ENCODE assay signal across 8 cellular contexts in genomic region chr2:238286551-238286950, GRCh38. TPM values are rescaled to one million over a fixed set of nuclear protein-coding genes. Genes with fewer than 3 reads are reported as not detected.
A peak's percentile ranks its signal among the peaks of the same experiment; 100 is the strongest.
DNase-seq lines count a peak whose midpoint lies in the region; ATAC-seq lines count a peak whose summit lies in the region.

No MANE protein-coding gene starts in this region.

- ATAC-seq in HG02678 (IDR thresholded peaks at IDR 0.05; ENCODE audit: unreplicated experiment) = no peak
- no peak for ATAC-seq in HG02798 (IDR thresholded peaks at IDR 0.05; ENCODE audit: poor library complexity, unreplicated experiment)

- DNase-seq in Daoy (ENCODE audit: low read depth) = peak; percentile 63
- DNase-seq in NCI-H446 (lab: John Stamatoyannopoulos, UW) = peak; percentile 4 to 64
- peak; percentile 33 for DNase-seq in dedifferentiated amniotic fluid mesenchymal stem cell (ENCODE audit: extremely low spot score)
- peak; percentile 72 for DNase-seq in mucosa of gallbladder (ENCODE audit: low spot score)
- no peak for DNase-seq in NCI-H1930 (lab: John Stamatoyannopoulos, UW)
- no peak for DNase-seq in amniotic stem cell (lab: John Stamatoyannopoulos, UW)

RNA-seq across cellular contexts. Expression of gene PER2, which starts 1.9 kb away (rescaled TPM):
- 1.7 and 3.3 TPM in 2 replicates for total RNA-seq in Daoy (2014; rRNA removed; shearing (Covaris generic))
- 29.8 TPM for total RNA-seq in mucosa of gallbladder

RNA-seq across cellular contexts. Expression of gene TRAF3IP1, which starts 33.8 kb away (rescaled TPM):
- 4.1 and 7.0 TPM in 2 replicates for total RNA-seq in Daoy (2014; rRNA removed; shearing (Covaris generic))
- total RNA-seq in mucosa of gallbladder = 25.6 TPM

RNA-seq across cellular contexts. Expression of gene HES6, which starts 46.7 kb away (rescaled TPM):
- 9.8 and 13.1 TPM in 2 replicates for total RNA-seq in Daoy (2014; rRNA removed; shearing (Covaris generic))
- total RNA-seq in mucosa of gallbladder = 18.0 TPM

Comparison
In these comparisons a context has a peak if more than half of its experiments do, and no peak if none do; other contexts are left out.
1. DNase-seq: peak in Daoy (single experiment), NCI-H446 (2 of 2), dedifferentiated amniotic fluid mesenchymal stem cell (single experiment) and mucosa of gallbladder (single experiment); none in NCI-H1930 (0 of 2) and amniotic stem cell (single experiment).